ENCODE assay signal across 7 cellular contexts in genomic region chr2:54053830-54054229, GRCh38.
DNase-seq lines count a peak whose midpoint lies in the region; ATAC-seq lines count a peak whose summit lies in the region.

No MANE protein-coding gene starts in this region.

- H3K27me3 Mint-ChIP-seq in T-helper 17 cell: no peaks in the 10 kb centered on the region

- H3K4me3 Mint-ChIP-seq in T-helper 17 cell: peak overlapping the region; percentile 63
- H3K4me3 Mint-ChIP-seq in stimulated activated effector memory CD8-positive, alpha-beta T cell treated with anti-CD3 and anti-CD28 coated beads, Interleukin-12 subunit alpha, Interleukin-12 subunit beta, amount 100 ng/mL, for 72 hours: peak overlapping the region; percentile 31

- peak overlapping the region; percentile 56 for H3K27ac Mint-ChIP-seq in T-helper 17 cell
- peak overlapping the region; percentile 91 for H3K27ac Mint-ChIP-seq in stimulated activated effector memory CD8-positive, alpha-beta T cell treated with anti-CD3 and anti-CD28 coated beads, Interleukin-12 subunit alpha, Interleukin-12 subunit beta, amount 100 ng/mL, for 72 hours

- H3K4me1 Mint-ChIP-seq in T-helper 17 cell: peaks cover 14% of the 10 kb centered on the region
- peaks cover 29% of the 10 kb centered on the region for H3K4me1 Mint-ChIP-seq in stimulated activated effector memory CD8-positive, alpha-beta T cell treated with anti-CD3 and anti-CD28 coated beads, Interleukin-12 subunit alpha, Interleukin-12 subunit beta, amount 100 ng/mL, for 72 hours

- H3K36me3 Mint-ChIP-seq in T-helper 17 cell (ENCODE audit: low read depth): peaks cover 7% of the 10 kb centered on the region
- H3K36me3 Mint-ChIP-seq in stimulated activated effector memory CD8-positive, alpha-beta T cell treated with anti-CD3 and anti-CD28 coated beads, Interleukin-12 subunit alpha, Interleukin-12 subunit beta, amount 100 ng/mL, for 72 hours: no peaks in the 10 kb centered on the region

- ATAC-seq in GM19395 (IDR thresholded peaks at IDR 0.05; ENCODE audit: unreplicated experiment) (peak; percentile 55), HG02884 (IDR thresholded peaks at IDR 0.05; ENCODE audit: unreplicated experiment) (peak; percentile 33), T-helper 17 cell (peak; percentile 30)
- ATAC-seq in stimulated activated effector memory CD8-positive, alpha-beta T cell treated with anti-CD3 and anti-CD28 coated beads, Interleukin-12 subunit alpha, Interleukin-12 subunit beta, amount 100 ng/mL, for 72 hours: peak; percentile 41

- H3K9me3 ChIP-seq in T-helper 17 cell (ENCODE audit: control insufficient read depth, low read length, poor library complexity, severe bottlenecking): no peaks in the 10 kb centered on the region

- DNase-seq in T-helper 17 cell: no peak
- no peak for DNase-seq in stimulated activated effector memory CD8-positive, alpha-beta T cell treated with anti-CD3 and anti-CD28 coated beads, Interleukin-12 subunit alpha, Interleukin-12 subunit beta, amount 100 ng/mL, for 72 hours (ENCODE audit: low spot score in 2 of 2)
- DNase-seq in NCI-H526 (lab: John Stamatoyannopoulos, UW): no peak
- DNase-seq in NCI-H2227 (lab: John Stamatoyannopoulos, UW; ENCODE audit: unreplicated experiment): no peak
- no peak for DNase-seq in HuH-7 (ENCODE audit: low spot score)

- H3K9me3 Mint-ChIP-seq in stimulated activated effector memory CD8-positive, alpha-beta T cell treated with anti-CD3 and anti-CD28 coated beads, Interleukin-12 subunit alpha, Interleukin-12 subunit beta, amount 100 ng/mL, for 72 hours: no peaks in the 10 kb centered on the region
